ENCODE assay signal across 12 cellular contexts in the genomic region with DNA sequence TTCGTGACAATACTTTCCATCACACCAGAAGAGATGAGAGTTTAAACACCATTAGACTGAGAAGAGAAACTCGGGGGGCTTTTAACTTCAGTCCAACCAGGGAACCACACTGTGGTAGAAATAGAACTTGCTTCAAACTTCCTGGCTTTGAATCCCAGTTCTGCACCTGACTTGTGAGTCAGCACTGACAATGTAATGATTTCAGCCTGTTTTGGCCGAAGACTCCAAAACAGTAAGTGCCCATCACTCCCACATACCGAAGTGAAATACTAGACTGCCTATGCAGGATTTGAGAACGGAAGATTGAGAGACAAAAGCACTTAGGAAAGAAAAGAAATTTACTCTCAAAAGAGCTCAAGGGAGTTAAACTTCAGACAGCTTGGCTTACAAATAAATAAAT. TPM values are rescaled to one million over a fixed set of nuclear protein-coding genes. Genes with fewer than 3 reads are reported as not detected.
DNase-seq lines count a peak whose midpoint lies in the region; ATAC-seq, FAIRE-seq and TF ChIP-seq lines count a peak whose summit lies in the region.
"Had no signal": no experiment of that assay in that cellular context is flagged by ENCODE, and none has a peak within 500 bp of the region (broad histone marks: within the 10 kb centered on the region; RNA-seq: fewer than 3 reads in every experiment).

No MANE protein-coding gene starts in this region.

- H3K27me3 Mint-ChIP-seq in HFFc6 (ENCODE audit: insufficient read depth) = no peaks in the 10 kb centered on the region; the same call in none of the 2 replicates
- no peaks in the 10 kb centered on the region for H3K27me3 Mint-ChIP-seq in activated T-helper 17 cell treated with anti-CD3 and anti-CD28 coated beads, Interleukin-2, amount 50 U/mL, for 72 hours

- peak overlapping the region; percentile 33 for H3K9ac ChIP-seq in skeletal muscle satellite cell (ENCODE audit: low read depth, low read length)

- H3K4me3 ChIP-seq in fibroblast of pulmonary artery (replicated peaks; ENCODE audit: low read depth, low read length) (no peak overlapping the region), skeletal muscle satellite cell (ENCODE audit: low read length) (no peak overlapping the region)

- H3K36me3 ChIP-seq in skeletal muscle satellite cell (ENCODE audit: insufficient read depth, low read length) = no peaks in the 10 kb centered on the region

- no peaks in the 10 kb centered on the region for H3K36me3 Mint-ChIP-seq in HFFc6 (ENCODE audit: low read depth)
- no peaks in the 10 kb centered on the region for H3K36me3 Mint-ChIP-seq in activated T-helper 17 cell treated with anti-CD3 and anti-CD28 coated beads, Interleukin-2, amount 50 U/mL, for 72 hours (ENCODE audit: low read depth)
- H3K36me3 Mint-ChIP-seq: CD4-positive, alpha-beta memory T cell had no signal

- TF ChIP-seq CTCF in HFFc6 (IDR thresholded peaks at IDR 0.05) = no peak
- TF ChIP-seq CTCF in fibroblast of pulmonary artery (IDR thresholded peaks at IDR 0.05; ENCODE audit: low read length, missing control alignments) = no peak
- no peak for TF ChIP-seq CTCF in D721Med (IDR thresholded peaks at IDR 0.05; ENCODE audit: insufficient read depth, missing control alignments)

- no peaks in the 10 kb centered on the region for H3K9me3 ChIP-seq in skeletal muscle satellite cell (replicated peaks; ENCODE audit: low read length)

- no peak overlapping the region for H3K27ac Mint-ChIP-seq in HFFc6
- H3K27ac Mint-ChIP-seq in activated T-helper 17 cell treated with anti-CD3 and anti-CD28 coated beads, Interleukin-2, amount 50 U/mL, for 72 hours = peak overlapping the region; percentile 64
- H3K27ac Mint-ChIP-seq: activated naive CD8-positive, alpha-beta T cell treated with anti-CD3 and anti-CD28 coated beads, Interleukin-2, amount 50 U/mL, for 24 hours; CD4-positive, alpha-beta memory T cell had no signal

- no peak for ATAC-seq in activated T-helper 17 cell treated with anti-CD3 and anti-CD28 coated beads, Interleukin-2, amount 50 U/mL, for 72 hours (replicated peaks)
- no peak for ATAC-seq in GM21381 (IDR thresholded peaks at IDR 0.05; ENCODE audit: unreplicated experiment)
- ATAC-seq: activated naive CD8-positive, alpha-beta T cell treated with anti-CD3 and anti-CD28 coated beads, Interleukin-2, amount 50 U/mL, for 24 hours; right cardiac atrium had no signal

- no peaks in the 10 kb centered on the region for H3K27me3 ChIP-seq in skeletal muscle satellite cell (ENCODE audit: control insufficient read depth, insufficient read depth, low read length)

- intact Hi-C loops in posterior vena cava (cut with DNase I) = no loop called here

- peak overlapping the region; percentile 27 for H3K4me2 ChIP-seq in skeletal muscle satellite cell (ENCODE audit: low read length)

- DNase-seq in HFFc6 (peak; percentile 5), fibroblast of pulmonary artery (ENCODE audit: low read depth) (peak; percentile 98), posterior vena cava (ENCODE audit: low spot score) (no peak), D721Med (ENCODE audit: insufficient read length, low spot score) (no peak), frontal cortex (ENCODE audit: low spot score in 2 of 2) (no peak)
- DNase-seq: activated CD8-positive, alpha-beta memory T cell treated with anti-CD3 and anti-CD28 coated beads, Interleukin-2, amount 50 U/mL, for 4 hours; activated naive CD8-positive, alpha-beta T cell treated with anti-CD3 and anti-CD28 coated beads, Interleukin-2, amount 50 U/mL, for 24 hours; CD4-positive, alpha-beta memory T cell; right cardiac atrium had no signal

- no peak overlapping the region for H3K4me3 Mint-ChIP-seq in HFFc6
- no peak overlapping the region for H3K4me3 Mint-ChIP-seq in activated T-helper 17 cell treated with anti-CD3 and anti-CD28 coated beads, Interleukin-2, amount 50 U/mL, for 72 hours
- H3K4me3 Mint-ChIP-seq: activated naive CD8-positive, alpha-beta T cell treated with anti-CD3 and anti-CD28 coated beads, Interleukin-2, amount 50 U/mL, for 24 hours; CD4-positive, alpha-beta memory T cell had no signal

- H3K9me3 Mint-ChIP-seq in HFFc6 = no peaks in the 10 kb centered on the region
- peaks cover 4% of the 10 kb centered on the region for H3K9me3 Mint-ChIP-seq in activated T-helper 17 cell treated with anti-CD3 and anti-CD28 coated beads, Interleukin-2, amount 50 U/mL, for 72 hours
- H3K9me3 Mint-ChIP-seq: activated naive CD8-positive, alpha-beta T cell treated with anti-CD3 and anti-CD28 coated beads, Interleukin-2, amount 50 U/mL, for 24 hours had no signal

- H3K4me1 Mint-ChIP-seq in HFFc6 (ENCODE audit: low read depth) = peaks cover 13% of the 10 kb centered on the region
- peaks cover 13% of the 10 kb centered on the region for H3K4me1 Mint-ChIP-seq in activated T-helper 17 cell treated with anti-CD3 and anti-CD28 coated beads, Interleukin-2, amount 50 U/mL, for 72 hours
- H3K4me1 Mint-ChIP-seq: activated naive CD8-positive, alpha-beta T cell treated with anti-CD3 and anti-CD28 coated beads, Interleukin-2, amount 50 U/mL, for 24 hours had no signal

- peaks cover 43% of the 10 kb centered on the region for H3K4me1 ChIP-seq in skeletal muscle satellite cell (ENCODE audit: control insufficient read depth, insufficient read depth, low read length)

- FAIRE-seq in D721Med (lab: Jason Lieb, UNC) (no peak), frontal cortex (lab: Jason Lieb, UNC) (no peak)

RNA-seq across cellular contexts. Expression of a gene that starts 27.0 kb away (rescaled TPM):
- total RNA-seq in HFFc6 (2021; fragmentation: NEBNext Ultra II Directional; extraction: Animal tissue kit (Norgen Biotek cat#: 25700)) = not detected
- 1 to 10 TPM in 1 of 2 donors, under 1 TPM in 1; 0.76 to 1.5 TPM for total RNA-seq in activated T-helper 17 cell treated with anti-CD3 and anti-CD28 coated beads, Interleukin-2, amount 50 U/mL, for 72 hours
- total RNA-seq in skeletal muscle satellite cell (2012; rRNA removed) = not detected in 2 replicates
- total RNA-seq in posterior vena cava (1 to 10 TPM; 1.1 to 2.0 TPM), frontal cortex (0.41 TPM)
- total RNA-seq: CD4-positive, alpha-beta memory T cell had no signal

Comparison
In these comparisons a context has a peak if more than half of its experiments do, and no peak if none do; other contexts are left out.
1. DNase-seq: peak in HFFc6 (single experiment) and fibroblast of pulmonary artery (single experiment); none in posterior vena cava (single experiment), D721Med (single experiment) and frontal cortex (0 of 2).